In the genomic region with DNA sequence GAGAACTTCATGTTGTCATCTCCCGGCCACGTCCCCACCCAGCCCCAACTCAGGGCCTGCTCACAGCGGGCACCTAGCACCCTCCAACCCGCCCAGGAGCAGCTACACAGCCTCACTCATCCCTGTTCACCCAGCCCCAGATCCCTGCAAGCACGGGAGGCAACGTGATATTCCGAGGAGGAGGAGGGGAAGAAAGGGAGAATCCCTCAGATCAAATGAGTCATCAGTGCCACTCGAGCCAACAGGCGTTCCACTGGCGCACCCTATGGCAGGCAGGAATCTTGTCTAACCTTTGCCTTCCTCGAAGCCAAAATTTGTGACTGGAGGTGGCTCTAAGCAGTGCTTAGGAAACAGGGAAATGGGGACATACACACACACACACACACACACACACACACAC, we compare ENCODE assay signal across 10 cellular contexts. TPM values are rescaled to one million over a fixed set of nuclear protein-coding genes. Genes with fewer than 3 reads are reported as not detected.
A peak's percentile ranks its signal among the peaks of the same experiment; 100 is the strongest.
DNase-seq lines count a peak whose midpoint lies in the region; ATAC-seq and TF ChIP-seq lines count a peak whose summit lies in the region.
"Had no signal": no experiment of that assay in that cellular context is flagged by ENCODE, and none has a peak within 500 bp of the region (broad histone marks: within the 10 kb centered on the region; RNA-seq: fewer than 3 reads in every experiment).

No MANE protein-coding gene starts in this region.

- WGBS in sigmoid colon, 2 donors: 42 to 66% methylated on average over 11 of the region's 11 CpGs

- no peak for TF ChIP-seq POLR2A in sigmoid colon (IDR thresholded peaks at IDR 0.05)

- H3K4me1 Mint-ChIP-seq in chondrocyte (ENCODE audit: low read depth) (no peaks in the 10 kb centered on the region), Caco-2 (ENCODE audit: low read depth, unreplicated experiment) (no peaks in the 10 kb centered on the region)
- H3K4me1 Mint-ChIP-seq: activated B cell treated with CpG ODN at 0.5 μM for 24 hours had no signal

- H3K36me3 Mint-ChIP-seq in chondrocyte (ENCODE audit: low read depth): peaks cover 3% of the 10 kb centered on the region
- H3K36me3 Mint-ChIP-seq in Caco-2 (ENCODE audit: insufficient read depth, unreplicated experiment): no peaks in the 10 kb centered on the region

- H3K4me1 ChIP-seq in sigmoid colon (peaks cover 0 to 6% (median 0%) of the 10 kb centered on the region in 4 donors), Caco-2 (no peaks in the 10 kb centered on the region)

- TF ChIP-seq CTCF in chondrocyte (IDR thresholded peaks at IDR 0.05) (no peak), omental fat pad (IDR thresholded peaks at IDR 0.05) (no peak), sigmoid colon (IDR thresholded peaks at IDR 0.05) (no peak), Caco-2 (IDR thresholded peaks at IDR 0.05; ENCODE audit: insufficient read depth in 1 of 2, low read depth in 1 of 2, low read length in 1 of 2, severe bottlenecking in 1 of 2, unreplicated experiment in 1 of 2) (no peak)

- no peaks in the 10 kb centered on the region for H3K36me3 ChIP-seq in sigmoid colon
- H3K36me3 ChIP-seq in Caco-2 (ENCODE audit: control insufficient read depth, insufficient read depth, low read length): no peaks in the 10 kb centered on the region

- no peak for TF ChIP-seq EP300 in sigmoid colon (IDR thresholded peaks at IDR 0.05)

- no peak overlapping the region for H3K4me3 Mint-ChIP-seq in chondrocyte (ENCODE audit: unreplicated experiment)
- H3K4me3 Mint-ChIP-seq in Caco-2 (ENCODE audit: unreplicated experiment): no peak overlapping the region
- H3K4me3 Mint-ChIP-seq: activated B cell treated with CpG ODN at 0.5 μM for 24 hours had no signal

- H3K27me3 ChIP-seq in sigmoid colon (no peaks in the 10 kb centered on the region), Caco-2 (replicated peaks; ENCODE audit: control insufficient read depth, insufficient read depth, low read length) (no peaks in the 10 kb centered on the region)

- no peaks in the 10 kb centered on the region for H3K9me3 ChIP-seq in sigmoid colon
- H3K9me3 ChIP-seq in Caco-2: 0 out of 2 replicates have a peak, but pooled peaks cover 6% of the 10 kb centered on the region

- H3K9me3 Mint-ChIP-seq in chondrocyte (ENCODE audit: low read depth) (peaks cover 5% of the 10 kb centered on the region), Caco-2 (ENCODE audit: unreplicated experiment) (no peaks in the 10 kb centered on the region)

- H3K27ac Mint-ChIP-seq in chondrocyte (ENCODE audit: unreplicated experiment): peak overlapping the region; percentile 14
- no peak overlapping the region for H3K27ac Mint-ChIP-seq in Caco-2 (ENCODE audit: unreplicated experiment)
- H3K27ac Mint-ChIP-seq: activated B cell treated with CpG ODN at 0.5 μM for 24 hours had no signal

- BruUV-seq in Caco-2 (replicated peaks; lab: Mats Ljungman, UMichigan): no TSS peak

- no peak overlapping the region for H3K27ac ChIP-seq in sigmoid colon

- CTCF ChIA-PET in Caco-2 (lab: Charles Lee): no interaction called here

- ATAC-seq in omental fat pad (ENCODE audit: low FRiP score) (peak; percentile 90), HG02981 (IDR thresholded peaks at IDR 0.05; ENCODE audit: unreplicated experiment) (no peak)

- intact Hi-C loops in sigmoid colon (cut with DNase I) (loop anchor here (10.0 kb wide), 1 partner anchor 415 kb away; no protein-coding TSS in a partner anchor), Caco-2 (cut with micrococcal nuclease; ENCODE audit: unreplicated experiment) (loop anchor here (10.0 kb wide), 1 partner anchor 65 kb away; no protein-coding TSS in a partner anchor)

- peak; percentile 83 for DNase-seq in Daoy (ENCODE audit: low read depth)
- peak; percentile 83 for DNase-seq in NCI-H2171 (lab: John Stamatoyannopoulos, UW)
- no peak for DNase-seq in chondrocyte (ENCODE audit: low spot score)
- DNase-seq in omental fat pad (ENCODE audit: low spot score): no peak
- no peak for DNase-seq in sigmoid colon
- no peak for DNase-seq in Caco-2
- no peak for DNase-seq in NCI-H345 treated with DMSO at 0.1 percent for 48 hours (lab: John Stamatoyannopoulos, UW; ENCODE audit: unreplicated experiment)
- DNase-seq: activated B cell treated with CpG ODN at 0.5 μM for 24 hours, MV-4-11 had no signal

- H3K4me3 ChIP-seq in sigmoid colon: no peak overlapping the region
- no peak overlapping the region for H3K4me3 ChIP-seq in Caco-2 (ENCODE audit: low read depth, low read length)

- H3K27me3 Mint-ChIP-seq in chondrocyte (ENCODE audit: low read depth): no peaks in the 10 kb centered on the region
- H3K27me3 Mint-ChIP-seq in Caco-2 (ENCODE audit: insufficient read depth, unreplicated experiment): no peaks in the 10 kb centered on the region

- POLR2A ChIA-PET in Caco-2 (lab: Charles Lee): no interaction called here

RNA-seq across cellular contexts. Expression of gene NUBP1, which starts 14.0 kb away (rescaled TPM):
- total RNA-seq in Daoy (2014; rRNA removed; shearing (Covaris generic)): 32.2 and 46.9 TPM in 2 replicates
- 17.2 to 20.0 TPM (median 18.5 TPM) in 3 replicates for total RNA-seq in chondrocyte
- total RNA-seq in omental fat pad: 10 to 100 TPM; 22.0 to 31.7 (median 22.4) TPM
- 10 to 100 TPM; 26.3 to 32.9 (median 31.4) TPM for total RNA-seq in sigmoid colon
- polyA plus RNA-seq in sigmoid colon: 10 to 100 TPM; 34.2 to 37.6 (median 36.6) TPM
- 25.3 and 28.3 TPM in 2 replicates for total RNA-seq in Caco-2 (2022)

RNA-seq across cellular contexts. Expression of gene TEKT5, which starts 34.9 kb away (rescaled TPM):
- not detected in 2 replicates for total RNA-seq in Daoy (2014; rRNA removed; shearing (Covaris generic))
- total RNA-seq in chondrocyte (not detected in 3 replicates), omental fat pad (not detected), sigmoid colon (1 to 10 TPM in 1 of 4 donors, under 1 TPM in 1, not detected in 2; 0.83 to 2.1 TPM), Caco-2 (2022) (not detected in 2 replicates)
- under 1 TPM in 1 of 3 donors, not detected in 2; 0.09 TPM for polyA plus RNA-seq in sigmoid colon
- total RNA-seq: activated B cell treated with CpG ODN at 0.5 μM for 24 hours had no signal

Comparison
In these comparisons a context has a peak if more than half of its experiments do, and no peak if none do; other contexts are left out.
1. DNase-seq: peak in Daoy (single experiment) and NCI-H2171 (single experiment); none in chondrocyte (single experiment), omental fat pad (single experiment), sigmoid colon (single experiment), Caco-2 (0 of 2) and NCI-H345 treated with DMSO at 0.1 percent for 48 hours (single experiment).